ENCODE assay signal across 9 cellular contexts in genomic region chr14:71554959-71555612, GRCh38.
DNase-seq lines count a peak whose midpoint lies in the region; ATAC-seq and TF ChIP-seq lines count a peak whose summit lies in the region.
"Had no signal": no experiment of that assay in that cellular context is flagged by ENCODE, and none has a peak within 500 bp of the region (broad histone marks: within the 10 kb centered on the region; RNA-seq: fewer than 3 reads in every experiment).

No MANE protein-coding gene starts in this region.

- H3K4me1 Mint-ChIP-seq in mesothelial cell of epicardium: peaks cover 7% of the 10 kb centered on the region

- H3K4me3 ChIP-seq in KMS-11 (IDR thresholded peaks at IDR 0.05; ENCODE audit: insufficient read depth, low read depth, low read length) (no peak overlapping the region), lower lobe of right lung (no peak overlapping the region)

- H3K4me1 ChIP-seq in KMS-11 (ENCODE audit: low read depth, poor library complexity, severe bottlenecking) (peaks cover 44% of the 10 kb centered on the region), lower lobe of right lung (peaks cover 17% of the 10 kb centered on the region)

- no peaks in the 10 kb centered on the region for H3K36me3 Mint-ChIP-seq in mesothelial cell of epicardium

- H3K4me3 Mint-ChIP-seq in mesothelial cell of epicardium: no peak overlapping the region

- TF ChIP-seq CTCF in KMS-11 (conservative IDR thresholded peaks at IDR 0.05; ENCODE audit: low read depth, low read length): no peak
- TF ChIP-seq CTCF in lower lobe of right lung (IDR thresholded peaks at IDR 0.05): no peak
- TF ChIP-seq CTCF in mesothelial cell of epicardium (IDR thresholded peaks at IDR 0.05; ENCODE audit: unreplicated experiment): no peak

- DNase-seq in lower lobe of right lung (no peak), NCI-H1417 (lab: John Stamatoyannopoulos, UW) (no peak), mesothelial cell of epicardium (ENCODE audit: low spot score in 2 of 2, unreplicated experiment in 2 of 2) (no peak), NCI-H524 (lab: John Stamatoyannopoulos, UW) (no peak), NCI-H1436 treated with DMSO at 0.1 percent for 48 hours (lab: John Stamatoyannopoulos, UW) (no peak)

- H3K9ac ChIP-seq in KMS-11: no peak overlapping the region

- intact Hi-C loops in lower lobe of right lung (cut with DNase I): no loop called here

- H3K27me3 Mint-ChIP-seq in mesothelial cell of epicardium (ENCODE audit: low read depth): no peaks in the 10 kb centered on the region

- no peaks in the 10 kb centered on the region for H3K79me2 ChIP-seq in KMS-11 (ENCODE audit: insufficient read depth, low read depth)

- ATAC-seq in GM18519 (IDR thresholded peaks at IDR 0.05; ENCODE audit: low FRiP score, unreplicated experiment): peak; percentile 7
- ATAC-seq in GM21825 (IDR thresholded peaks at IDR 0.05; ENCODE audit: unreplicated experiment): peak; percentile 27
- no peak for ATAC-seq in lower lobe of right lung

- peaks cover 7% of the 10 kb centered on the region for H3K9me3 Mint-ChIP-seq in mesothelial cell of epicardium

- H2AFZ ChIP-seq in KMS-11 (ENCODE audit: low read depth): no peak overlapping the region

- peak overlapping the region; percentile 60 for H3K4me2 ChIP-seq in KMS-11

- no peaks in the 10 kb centered on the region for H3K27me3 ChIP-seq in KMS-11 (ENCODE audit: insufficient read depth, low read depth)
- H3K27me3 ChIP-seq in lower lobe of right lung (ENCODE audit: low read depth): no peaks in the 10 kb centered on the region

- H4K20me1 ChIP-seq in KMS-11 (ENCODE audit: insufficient read depth): no peaks in the 10 kb centered on the region

- H3K27ac ChIP-seq in KMS-11: no peak overlapping the region; the same call in 1 of the 2 replicates
- peak overlapping the region; percentile 7 for H3K27ac ChIP-seq in lower lobe of right lung
- H3K27ac ChIP-seq: VCaP had no signal

- H3K9me3 ChIP-seq in lower lobe of right lung: no peaks in the 10 kb centered on the region

- H3K36me3 ChIP-seq in KMS-11 (ENCODE audit: insufficient read depth) (no peaks in the 10 kb centered on the region), lower lobe of right lung (no peaks in the 10 kb centered on the region)

- no peak overlapping the region for H3K27ac Mint-ChIP-seq in mesothelial cell of epicardium

Comparison
In these comparisons a context has a peak if more than half of its experiments do, and no peak if none do; other contexts are left out.
1. ATAC-seq: peak in GM18519 (single experiment) and GM21825 (single experiment); none in lower lobe of right lung (0 of 2).